ENCODE assay signal across 1 cellular context in the genomic region with DNA sequence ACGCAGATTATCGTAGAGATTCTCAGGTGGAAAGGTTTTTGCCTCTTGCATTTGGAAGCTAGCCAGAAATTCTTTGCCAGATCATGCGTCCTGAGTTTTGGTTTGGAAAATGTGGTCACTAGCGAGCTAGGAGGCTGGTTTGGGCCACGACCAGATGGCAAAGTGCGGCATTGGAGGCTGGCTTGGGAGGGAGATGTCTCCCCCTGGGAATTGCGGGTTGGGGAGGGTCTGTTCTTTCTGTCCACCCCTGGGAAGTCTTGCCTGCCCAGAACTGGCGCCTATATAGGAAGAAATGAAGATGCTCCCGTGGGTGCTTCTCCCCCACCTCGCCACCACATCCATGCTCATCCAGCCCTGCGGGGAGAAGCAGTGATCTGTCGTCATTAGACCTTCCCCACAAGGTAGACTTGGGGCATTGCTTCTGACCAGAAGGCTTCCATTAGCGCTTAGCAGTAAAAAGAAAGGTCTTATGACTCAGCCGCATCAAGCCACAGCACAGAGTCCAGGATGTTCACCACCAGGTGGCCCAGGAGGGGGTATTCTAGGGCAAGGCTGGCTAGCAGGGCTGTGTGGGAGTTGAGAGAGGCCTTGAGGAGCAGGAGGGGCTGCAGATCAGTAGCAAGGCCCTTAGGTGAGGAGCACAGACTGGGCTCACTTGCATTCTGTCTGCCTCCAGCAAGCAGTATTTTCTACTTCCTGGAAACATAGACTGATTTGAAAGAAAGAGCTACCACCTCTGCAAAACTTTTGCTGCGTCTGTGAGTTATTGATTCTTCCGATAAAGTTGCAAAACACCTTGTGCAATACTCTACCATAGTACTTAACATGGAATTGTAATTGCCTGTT.
TF ChIP-seq lines count a peak whose summit lies in the region.

No MANE protein-coding gene starts in this region.

TF ChIP-seq in K562, 482 proteins besides CTCF, POLR2A, EP300 and RAD21 (continued from another document):
- TF ChIP-seq, protein P1, sequence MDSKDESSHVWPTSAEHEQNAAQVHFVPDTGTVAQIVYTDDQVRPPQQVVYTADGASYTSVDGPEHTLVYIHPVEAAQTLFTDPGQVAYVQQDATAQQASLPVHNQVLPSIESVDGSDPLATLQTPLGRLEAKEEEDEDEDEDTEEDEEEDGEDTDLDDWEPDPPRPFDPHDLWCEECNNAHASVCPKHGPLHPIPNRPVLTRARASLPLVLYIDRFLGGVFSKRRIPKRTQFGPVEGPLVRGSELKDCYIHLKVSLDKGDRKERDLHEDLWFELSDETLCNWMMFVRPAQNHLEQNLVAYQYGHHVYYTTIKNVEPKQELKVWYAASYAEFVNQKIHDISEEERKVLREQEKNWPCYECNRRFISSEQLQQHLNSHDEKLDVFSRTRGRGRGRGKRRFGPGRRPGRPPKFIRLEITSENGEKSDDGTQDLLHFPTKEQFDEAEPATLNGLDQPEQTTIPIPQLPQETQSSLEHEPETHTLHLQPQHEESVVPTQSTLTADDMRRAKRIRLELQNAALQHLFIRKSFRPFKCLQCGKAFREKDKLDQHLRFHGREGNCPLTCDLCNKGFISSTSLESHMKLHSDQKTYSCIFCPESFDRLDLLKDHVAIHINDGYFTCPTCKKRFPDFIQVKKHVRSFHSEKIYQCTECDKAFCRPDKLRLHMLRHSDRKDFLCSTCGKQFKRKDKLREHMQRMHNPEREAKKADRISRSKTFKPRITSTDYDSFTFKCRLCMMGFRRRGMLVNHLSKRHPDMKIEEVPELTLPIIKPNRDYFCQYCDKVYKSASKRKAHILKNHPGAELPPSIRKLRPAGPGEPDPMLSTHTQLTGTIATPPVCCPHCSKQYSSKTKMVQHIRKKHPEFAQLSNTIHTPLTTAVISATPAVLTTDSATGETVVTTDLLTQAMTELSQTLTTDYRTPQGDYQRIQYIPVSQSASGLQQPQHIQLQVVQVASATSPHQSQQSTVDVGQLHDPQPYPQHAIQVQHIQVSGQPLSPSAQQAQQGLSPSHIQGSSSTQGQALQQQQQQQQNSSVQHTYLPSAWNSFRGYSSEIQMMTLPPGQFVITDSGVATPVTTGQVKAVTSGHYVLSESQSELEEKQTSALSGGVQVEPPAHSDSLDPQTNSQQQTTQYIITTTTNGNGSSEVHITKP (IDR thresholded peaks at IDR 0.05; ENCODE audit: partially characterized antibody): peak; percentile 71
- TF ChIP-seq HDAC6 (IDR thresholded peaks at IDR 0.05; ENCODE audit: low read depth, low read length): no peak
- TF ChIP-seq ELF1 (tag; IDR thresholded peaks at IDR 0.05): no peak; the same call in 1 of the 2 replicates
- TF ChIP-seq, protein P2, sequence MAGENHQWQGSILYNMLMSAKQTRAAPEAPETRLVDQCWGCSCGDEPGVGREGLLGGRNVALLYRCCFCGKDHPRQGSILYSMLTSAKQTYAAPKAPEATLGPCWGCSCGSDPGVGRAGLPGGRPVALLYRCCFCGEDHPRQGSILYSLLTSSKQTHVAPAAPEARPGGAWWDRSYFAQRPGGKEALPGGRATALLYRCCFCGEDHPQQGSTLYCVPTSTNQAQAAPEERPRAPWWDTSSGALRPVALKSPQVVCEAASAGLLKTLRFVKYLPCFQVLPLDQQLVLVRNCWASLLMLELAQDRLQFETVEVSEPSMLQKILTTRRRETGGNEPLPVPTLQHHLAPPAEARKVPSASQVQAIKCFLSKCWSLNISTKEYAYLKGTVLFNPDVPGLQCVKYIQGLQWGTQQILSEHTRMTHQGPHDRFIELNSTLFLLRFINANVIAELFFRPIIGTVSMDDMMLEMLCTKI (IDR thresholded peaks at IDR 0.05; ENCODE audit: partially characterized antibody): no peak
- TF ChIP-seq ZNF124 (CRISPR knock-in tag; IDR thresholded peaks at IDR 0.05): no peak
- TF ChIP-seq SNRNP70 (optimal IDR thresholded peaks at IDR 0.05; ENCODE audit: low read depth, low read length): no peak
- peak; percentile 66 for TF ChIP-seq LEF1 (IDR thresholded peaks at IDR 0.05)
- no peak for TF ChIP-seq FOXA3 (CRISPR knock-in tag; conservative IDR thresholded peaks at IDR 0.05 in 1 of 2, IDR thresholded peaks at IDR 0.05 in 1 of 2)
- TF ChIP-seq, protein P3, sequence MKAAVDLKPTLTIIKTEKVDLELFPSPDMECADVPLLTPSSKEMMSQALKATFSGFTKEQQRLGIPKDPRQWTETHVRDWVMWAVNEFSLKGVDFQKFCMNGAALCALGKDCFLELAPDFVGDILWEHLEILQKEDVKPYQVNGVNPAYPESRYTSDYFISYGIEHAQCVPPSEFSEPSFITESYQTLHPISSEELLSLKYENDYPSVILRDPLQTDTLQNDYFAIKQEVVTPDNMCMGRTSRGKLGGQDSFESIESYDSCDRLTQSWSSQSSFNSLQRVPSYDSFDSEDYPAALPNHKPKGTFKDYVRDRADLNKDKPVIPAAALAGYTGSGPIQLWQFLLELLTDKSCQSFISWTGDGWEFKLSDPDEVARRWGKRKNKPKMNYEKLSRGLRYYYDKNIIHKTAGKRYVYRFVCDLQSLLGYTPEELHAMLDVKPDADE (conservative IDR thresholded peaks at IDR 0.05; ENCODE audit: control insufficient read depth, low read depth, low read length): peak; percentile 63; the same call in 1 of the 2 replicates
